ENCODE assay signal across 1 cellular context in genomic region chr4:66906314-66906713, GRCh38.
TF ChIP-seq lines count a peak whose summit lies in the region.

No MANE protein-coding gene starts in this region.

TF ChIP-seq in GM23338, 12 proteins besides CTCF, POLR2A, EP300 and RAD21 (continued from another document):
- TF ChIP-seq, protein P1, sequence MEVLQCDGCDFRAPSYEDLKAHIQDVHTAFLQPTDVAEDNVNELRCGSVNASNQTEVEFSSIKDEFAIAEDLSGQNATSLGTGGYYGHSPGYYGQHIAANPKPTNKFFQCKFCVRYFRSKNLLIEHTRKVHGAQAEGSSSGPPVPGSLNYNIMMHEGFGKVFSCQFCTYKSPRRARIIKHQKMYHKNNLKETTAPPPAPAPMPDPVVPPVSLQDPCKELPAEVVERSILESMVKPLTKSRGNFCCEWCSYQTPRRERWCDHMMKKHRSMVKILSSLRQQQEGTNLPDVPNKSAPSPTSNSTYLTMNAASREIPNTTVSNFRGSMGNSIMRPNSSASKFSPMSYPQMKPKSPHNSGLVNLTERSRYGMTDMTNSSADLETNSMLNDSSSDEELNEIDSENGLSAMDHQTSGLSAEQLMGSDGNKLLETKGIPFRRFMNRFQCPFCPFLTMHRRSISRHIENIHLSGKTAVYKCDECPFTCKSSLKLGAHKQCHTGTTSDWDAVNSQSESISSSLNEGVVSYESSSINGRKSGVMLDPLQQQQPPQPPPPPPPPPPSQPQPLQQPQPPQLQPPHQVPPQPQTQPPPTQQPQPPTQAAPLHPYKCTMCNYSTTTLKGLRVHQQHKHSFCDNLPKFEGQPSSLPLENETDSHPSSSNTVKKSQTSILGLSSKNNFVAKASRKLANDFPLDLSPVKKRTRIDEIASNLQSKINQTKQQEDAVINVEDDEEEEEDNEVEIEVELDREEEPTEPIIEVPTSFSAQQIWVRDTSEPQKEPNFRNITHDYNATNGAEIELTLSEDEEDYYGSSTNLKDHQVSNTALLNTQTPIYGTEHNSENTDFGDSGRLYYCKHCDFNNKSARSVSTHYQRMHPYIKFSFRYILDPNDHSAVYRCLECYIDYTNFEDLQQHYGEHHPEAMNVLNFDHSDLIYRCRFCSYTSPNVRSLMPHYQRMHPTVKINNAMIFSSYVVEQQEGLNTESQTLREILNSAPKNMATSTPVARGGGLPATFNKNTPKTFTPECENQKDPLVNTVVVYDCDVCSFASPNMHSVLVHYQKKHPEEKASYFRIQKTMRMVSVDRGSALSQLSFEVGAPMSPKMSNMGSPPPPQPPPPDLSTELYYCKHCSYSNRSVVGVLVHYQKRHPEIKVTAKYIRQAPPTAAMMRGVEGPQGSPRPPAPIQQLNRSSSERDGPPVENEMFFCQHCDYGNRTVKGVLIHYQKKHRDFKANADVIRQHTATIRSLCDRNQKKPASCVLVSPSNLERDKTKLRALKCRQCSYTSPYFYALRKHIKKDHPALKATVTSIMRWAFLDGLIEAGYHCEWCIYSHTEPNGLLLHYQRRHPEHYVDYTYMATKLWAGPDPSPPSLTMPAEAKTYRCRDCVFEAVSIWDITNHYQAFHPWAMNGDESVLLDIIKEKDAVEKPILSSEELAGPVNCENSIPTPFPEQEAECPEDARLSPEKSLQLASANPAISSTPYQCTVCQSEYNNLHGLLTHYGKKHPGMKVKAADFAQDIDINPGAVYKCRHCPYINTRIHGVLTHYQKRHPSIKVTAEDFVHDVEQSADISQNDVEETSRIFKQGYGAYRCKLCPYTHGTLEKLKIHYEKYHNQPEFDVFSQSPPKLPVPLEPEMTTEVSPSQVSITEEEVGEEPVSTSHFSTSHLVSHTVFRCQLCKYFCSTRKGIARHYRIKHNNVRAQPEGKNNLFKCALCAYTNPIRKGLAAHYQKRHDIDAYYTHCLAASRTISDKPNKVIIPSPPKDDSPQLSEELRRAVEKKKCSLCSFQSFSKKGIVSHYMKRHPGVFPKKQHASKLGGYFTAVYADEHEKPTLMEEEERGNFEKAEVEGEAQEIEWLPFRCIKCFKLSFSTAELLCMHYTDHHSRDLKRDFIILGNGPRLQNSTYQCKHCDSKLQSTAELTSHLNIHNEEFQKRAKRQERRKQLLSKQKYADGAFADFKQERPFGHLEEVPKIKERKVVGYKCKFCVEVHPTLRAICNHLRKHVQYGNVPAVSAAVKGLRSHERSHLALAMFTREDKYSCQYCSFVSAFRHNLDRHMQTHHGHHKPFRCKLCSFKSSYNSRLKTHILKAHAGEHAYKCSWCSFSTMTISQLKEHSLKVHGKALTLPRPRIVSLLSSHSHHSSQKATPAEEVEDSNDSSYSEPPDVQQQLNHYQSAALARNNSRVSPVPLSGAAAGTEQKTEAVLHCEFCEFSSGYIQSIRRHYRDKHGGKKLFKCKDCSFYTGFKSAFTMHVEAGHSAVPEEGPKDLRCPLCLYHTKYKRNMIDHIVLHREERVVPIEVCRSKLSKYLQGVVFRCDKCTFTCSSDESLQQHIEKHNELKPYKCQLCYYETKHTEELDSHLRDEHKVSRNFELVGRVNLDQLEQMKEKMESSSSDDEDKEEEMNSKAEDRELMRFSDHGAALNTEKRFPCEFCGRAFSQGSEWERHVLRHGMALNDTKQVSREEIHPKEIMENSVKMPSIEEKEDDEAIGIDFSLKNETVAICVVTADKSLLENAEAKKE (CRISPR knock-in tag; IDR thresholded peaks at IDR 0.05) = no peak
- TF ChIP-seq EZH2phosphoT487 (IDR thresholded peaks at IDR 0.05; ENCODE audit: unreplicated experiment) (no peak), CREB1 (CRISPR knock-in tag; IDR thresholded peaks at IDR 0.05; ENCODE audit: low read depth) (no peak), NANOG (IDR thresholded peaks at IDR 0.05; ENCODE audit: borderline replicate concordance) (no peak), ZNF331 (CRISPR knock-in tag; IDR thresholded peaks at IDR 0.05; ENCODE audit: low read depth) (no peak), POLR2AphosphoS5 (IDR thresholded peaks at IDR 0.05; ENCODE audit: low read depth) (no peak), ZNF114 (CRISPR knock-in tag; IDR thresholded peaks at IDR 0.05) (no peak), EZH2 (IDR thresholded peaks at IDR 0.05; ENCODE audit: low read depth, unreplicated experiment) (no peak), REST (IDR thresholded peaks at IDR 0.05; ENCODE audit: unreplicated experiment) (no peak)
- TF ChIP-seq, protein P2, sequence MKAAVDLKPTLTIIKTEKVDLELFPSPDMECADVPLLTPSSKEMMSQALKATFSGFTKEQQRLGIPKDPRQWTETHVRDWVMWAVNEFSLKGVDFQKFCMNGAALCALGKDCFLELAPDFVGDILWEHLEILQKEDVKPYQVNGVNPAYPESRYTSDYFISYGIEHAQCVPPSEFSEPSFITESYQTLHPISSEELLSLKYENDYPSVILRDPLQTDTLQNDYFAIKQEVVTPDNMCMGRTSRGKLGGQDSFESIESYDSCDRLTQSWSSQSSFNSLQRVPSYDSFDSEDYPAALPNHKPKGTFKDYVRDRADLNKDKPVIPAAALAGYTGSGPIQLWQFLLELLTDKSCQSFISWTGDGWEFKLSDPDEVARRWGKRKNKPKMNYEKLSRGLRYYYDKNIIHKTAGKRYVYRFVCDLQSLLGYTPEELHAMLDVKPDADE (IDR thresholded peaks at IDR 0.05) = no peak
TF ChIP-seq in GM23338: peak in this region for 0.
